ENCODE assay signal across 7 cellular contexts in genomic region chrX:144127570-144128169, GRCh38.
DNase-seq lines count a peak whose midpoint lies in the region; ATAC-seq, FAIRE-seq and TF ChIP-seq lines count a peak whose summit lies in the region.
"Not testable (repeated sequence)": the region's sequence is repeated elsewhere in the genome, so short reads cannot be mapped to it uniquely, and the experiment has no call there.

No MANE protein-coding gene starts in this region.

- not testable (repeated sequence) for TF ChIP-seq EP300 in H1 (IDR thresholded peaks at IDR 0.05; ENCODE audit: borderline replicate concordance in 1 of 2, low read depth in 2 of 2, low read length in 2 of 2)

- not testable (repeated sequence) for TF ChIP-seq RAD21 in H1 (IDR thresholded peaks at IDR 0.05 in 1 of 2, conservative IDR thresholded peaks at IDR 0.05 in 1 of 2; ENCODE audit: low read depth in 2 of 2, low read length in 2 of 2)

- H2AFZ ChIP-seq in H1 (ENCODE audit: low read length): not testable (repeated sequence)

- not testable (repeated sequence) for H3K23ac ChIP-seq in H1 (ENCODE audit: insufficient read length)

- H4K20me1 ChIP-seq in H1 (replicated peaks in 1 of 2; ENCODE audit: control insufficient read depth in 1 of 2, insufficient read depth in 2 of 2, low read length in 2 of 2): not testable (repeated sequence)

- TF ChIP-seq CTCF in D721Med (IDR thresholded peaks at IDR 0.05; ENCODE audit: insufficient read depth, missing control alignments); H1 (IDR thresholded peaks at IDR 0.05; ENCODE audit: control extremely low read depth in 1 of 3, insufficient read depth in 1 of 3, low read depth in 1 of 3, low read length in 3 of 3): not testable (repeated sequence)

- not testable (repeated sequence) for H3K4me1 ChIP-seq in H1 (replicated peaks in 1 of 4; ENCODE audit: control insufficient read depth in 3 of 4, insufficient read depth in 4 of 4, low read length in 3 of 4); small intestine (ENCODE audit: control insufficient read depth in 2 of 2, insufficient read depth in 1 of 2, low read depth in 1 of 2, low read length in 1 of 2)

- not testable (repeated sequence) for H2BK15ac ChIP-seq in H1 (ENCODE audit: low read length)

- peak; percentile 57 for ATAC-seq in left lobe of liver

- not testable (repeated sequence) for H4K8ac ChIP-seq in H1 (ENCODE audit: extremely low read depth, insufficient read depth, low read length)

- not testable (repeated sequence) for H2BK120ac ChIP-seq in H1 (replicated peaks; ENCODE audit: low read depth, low read length)

- not testable (repeated sequence) for H3K14ac ChIP-seq in H1 (ENCODE audit: insufficient read length)

- H3K9ac ChIP-seq in H1 (replicated peaks in 1 of 4; ENCODE audit: extremely low read depth in 1 of 4, low read depth in 3 of 4, low read length in 3 of 4): not testable (repeated sequence)

- H2BK12ac ChIP-seq in H1 (ENCODE audit: low read depth, low read length): not testable (repeated sequence)

- peak; percentile 95 for FAIRE-seq in D721Med (lab: Jason Lieb, UNC)
- peak; percentile 23 for FAIRE-seq in GM19239 (lab: Jason Lieb, UNC)
- FAIRE-seq in RCC 7860 (lab: Jason Lieb, UNC): peak; percentile 25
- peak; percentile 55 for FAIRE-seq in H1 (lab: Jason Lieb, UNC)
- FAIRE-seq in small intestine (lab: Jason Lieb, UNC): peak; percentile 97

- not testable (repeated sequence) for H3K4me2 ChIP-seq in H1 (ENCODE audit: insufficient read depth in 1 of 2, low read depth in 2 of 2, low read length in 2 of 2)

- H3K56ac ChIP-seq in H1 (replicated peaks; ENCODE audit: insufficient read length, low read depth, low read length): not testable (repeated sequence)

- H4K91ac ChIP-seq in H1 (replicated peaks; ENCODE audit: insufficient read length, low read length): not testable (repeated sequence)

- H3K27ac ChIP-seq in H1 (ENCODE audit: low read depth, low read length); small intestine (ENCODE audit: low read depth in 1 of 2, low read length in 1 of 2): not testable (repeated sequence)

- H3K79me1 ChIP-seq in H1 (ENCODE audit: low read depth, low read length): not testable (repeated sequence)

- H2AK5ac ChIP-seq in H1 (ENCODE audit: low read depth, low read length): not testable (repeated sequence)

- H3K18ac ChIP-seq in H1 (ENCODE audit: extremely low read depth, low read length): not testable (repeated sequence)

- not testable (repeated sequence) for H4K5ac ChIP-seq in H1 (ENCODE audit: insufficient read length, low read depth, low read length)

- POLR2A ChIA-PET in H1 (lab: Charles Lee; ENCODE audit: partially characterized antibody): not testable (repeated sequence)

- not testable (repeated sequence) for DNase-seq in D721Med (ENCODE audit: insufficient read length, low spot score); GM19239 (ENCODE audit: insufficient read length, low spot score); RCC 7860 (ENCODE audit: low spot score); H1 (ENCODE audit: low read depth in 1 of 2, low spot score in 2 of 2); left lobe of liver (ENCODE audit: low spot score); small intestine
- DNase-seq in NCI-H748 (lab: John Stamatoyannopoulos, UW; ENCODE audit: unreplicated experiment): peak; percentile 12

- not testable (repeated sequence) for H3K4me3 ChIP-seq in H1 (ENCODE audit: extremely low read depth in 1 of 4, insufficient read depth in 2 of 4, low read depth in 3 of 4, low read length in 4 of 4); small intestine (ENCODE audit: low read depth in 1 of 2, low read length in 2 of 2)

- H2BK20ac ChIP-seq in H1 (ENCODE audit: low read length): not testable (repeated sequence)

- H3K79me2 ChIP-seq in H1 (ENCODE audit: control insufficient read depth in 1 of 2, insufficient read depth in 2 of 2, low read length in 2 of 2): not testable (repeated sequence)

- not testable (repeated sequence) for TF ChIP-seq POLR2A in H1 (IDR thresholded peaks at IDR 0.05; ENCODE audit: control extremely low read depth in 1 of 2, low read depth in 2 of 2, low read length in 2 of 2)

- H3K4ac ChIP-seq in H1 (replicated peaks; ENCODE audit: insufficient read length, low read depth, low read length): not testable (repeated sequence)

- CTCF ChIA-PET in H1 (lab: Charles Lee; ENCODE audit: partially characterized antibody): not testable (repeated sequence)

- not testable (repeated sequence) for H3K9me3 ChIP-seq in H1 (ENCODE audit: insufficient read depth in 2 of 2, low read depth in 1 of 2, low read length in 1 of 2); small intestine (ENCODE audit: control insufficient read depth, low read depth)

- not testable (repeated sequence) for H3K36me3 ChIP-seq in H1 (ENCODE audit: control insufficient read depth in 2 of 4, insufficient read depth in 4 of 4, low read length in 3 of 4); small intestine (ENCODE audit: control insufficient read depth in 2 of 2, insufficient read depth in 2 of 2, low read length in 2 of 2)

- not testable (repeated sequence) for H3K27me3 ChIP-seq in H1 (replicated peaks in 1 of 4; ENCODE audit: control insufficient read depth in 3 of 4, extremely low read depth in 1 of 4, insufficient read depth in 3 of 4, low read length in 3 of 4); small intestine (ENCODE audit: control insufficient read depth in 2 of 2, insufficient read depth in 2 of 2, low read length in 2 of 2)

- not testable (repeated sequence) for H2BK5ac ChIP-seq in H1 (ENCODE audit: low read depth, low read length)

- H3K23me2 ChIP-seq in H1 (ENCODE audit: low read depth, low read length): not testable (repeated sequence)

- WGBS in H1 (ENCODE audit: extremely low coverage in 1 of 2, insufficient coverage in 1 of 2, insufficient read length in 1 of 2, insufficient replicate concordance in 2 of 2, low coverage in 1 of 2, low lambda C conversion rate in 2 of 2, missing lambda C conversion rate in 1 of 2), 2 experiments: 98% methylated on average over 4 of the region's 6 CpGs; no CpG with 5 or more reads in 1 of the 2 experiments
- 31 to 41% (median 38%) methylated on average over 4 to 5 of the region's 6 CpGs for WGBS in small intestine, 3 donors
